Comparison of ENCODE assay signal across 9 cellular contexts in the genomic region with DNA sequence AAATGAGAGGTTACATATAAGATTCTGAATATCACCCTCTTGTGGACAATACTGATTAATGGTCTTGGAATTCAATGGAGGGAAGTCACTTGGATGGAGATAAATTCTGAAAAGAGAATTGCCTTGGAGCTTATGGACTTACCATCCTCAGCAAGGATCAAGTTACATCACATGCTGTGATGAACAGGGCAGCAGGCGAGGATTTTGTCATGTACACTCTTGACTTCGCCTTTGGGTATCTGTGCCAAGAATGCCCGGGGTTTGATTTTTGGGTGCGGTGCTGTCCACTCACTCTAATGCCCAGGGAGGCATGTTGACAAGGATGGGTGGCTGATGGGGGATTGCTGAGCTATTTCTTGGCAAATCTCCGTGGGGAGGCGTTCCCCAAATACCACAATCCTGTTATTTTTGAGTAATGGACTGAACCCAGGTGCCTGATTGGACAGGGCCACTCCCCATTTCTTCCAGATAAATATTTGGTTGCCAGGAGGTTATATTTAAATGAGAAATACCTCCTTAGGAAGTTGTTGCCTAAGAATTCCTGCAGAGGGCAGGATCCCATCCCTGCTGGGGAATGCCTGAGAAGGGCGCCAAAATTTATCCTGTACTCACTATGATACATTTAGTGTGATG.
DNase-seq lines count a peak whose midpoint lies in the region; ATAC-seq and TF ChIP-seq lines count a peak whose summit lies in the region.
"Had no signal": no experiment of that assay in that cellular context is flagged by ENCODE, and none has a peak within 500 bp of the region (broad histone marks: within the 10 kb centered on the region; RNA-seq: fewer than 3 reads in every experiment).

No MANE protein-coding gene starts in this region.

- no peak for TF ChIP-seq POLR2A in thyroid gland (IDR thresholded peaks at IDR 0.05)

- H3K9me3 ChIP-seq in fibroblast of lung (ENCODE audit: control insufficient read depth, insufficient read depth, low read depth, low read length) (no peaks in the 10 kb centered on the region), thyroid gland (no peaks in the 10 kb centered on the region)

- H2AFZ ChIP-seq in fibroblast of lung (ENCODE audit: low read length) = no peak overlapping the region

- no peaks in the 10 kb centered on the region for H3K79me2 ChIP-seq in fibroblast of lung (ENCODE audit: control insufficient read depth, insufficient read depth, low read length)

- H3K27me3 ChIP-seq in fibroblast of lung (ENCODE audit: control insufficient read depth, insufficient read depth, low read length) (no peaks in the 10 kb centered on the region), thyroid gland (no peaks in the 10 kb centered on the region)

- no peak overlapping the region for H3K4me2 ChIP-seq in fibroblast of lung (ENCODE audit: extremely low read depth, insufficient read depth, low read length)

- DNase-seq in SIG-M5 treated with dmso at 0.1 percent for 504 hours (lab: John Stamatoyannopoulos, UW; ENCODE audit: unreplicated experiment) (peak; percentile 37), SIG-M5 (lab: John Stamatoyannopoulos, UW) (no peak), NCI-H524 treated with DMSO at 0.1 percent for 48 hours (lab: John Stamatoyannopoulos, UW) (peak; percentile 63), fibroblast of lung (ENCODE audit: low read depth in 2 of 2) (peak; percentile 8 to 38), thyroid gland (peak; percentile 44 to 65), DMS153 (lab: John Stamatoyannopoulos, UW) (no peak), NCI-H510A treated with DMSO at 0.1 percent for 48 hours (lab: John Stamatoyannopoulos, UW) (no peak)
- DNase-seq: activated CD8-positive, alpha-beta memory T cell treated with anti-CD3 and anti-CD28 coated beads, Interleukin-2, amount 10 ng/mL, durations not matched to agents 7 days and 5 days had no signal

- H3K4me3 ChIP-seq in fibroblast of lung (replicated peaks in 1 of 4; ENCODE audit: control extremely low read depth in 1 of 4, insufficient read depth in 1 of 4, low read depth in 3 of 4, low read length in 4 of 4) (no peak overlapping the region), thyroid gland (replicated peaks in 1 of 3) (no peak overlapping the region)

- H4K20me1 ChIP-seq in fibroblast of lung (ENCODE audit: control insufficient read depth, extremely low read depth, insufficient read depth, low read length) = no peaks in the 10 kb centered on the region

- no peaks in the 10 kb centered on the region for H3K36me3 ChIP-seq in fibroblast of lung (ENCODE audit: control insufficient read depth, insufficient read depth, low read length)
- no peaks in the 10 kb centered on the region for H3K36me3 ChIP-seq in thyroid gland

- no peak overlapping the region for H3K27ac ChIP-seq in fibroblast of lung (ENCODE audit: insufficient read depth, low read length)
- H3K27ac ChIP-seq in thyroid gland = no peak overlapping the region

- intact Hi-C loops in thyroid gland (cut with DNase I) = no loop called here

- 57 to 68% methylated on average over 7 of the region's 7 CpGs for WGBS in thyroid gland, 2 donors

- peak; percentile 14 to 35 for TF ChIP-seq CTCF in fibroblast of lung (conservative IDR thresholded peaks at IDR 0.05 in 1 of 2, IDR thresholded peaks at IDR 0.05 in 1 of 2; ENCODE audit: low read depth in 1 of 2, low read length in 2 of 2)
- peak in 4 of 6 experiments; percentile 34 to 48 (median 39) for TF ChIP-seq CTCF in thyroid gland (IDR thresholded peaks at IDR 0.05)

- no peak for ATAC-seq in GM21381 (IDR thresholded peaks at IDR 0.05; ENCODE audit: unreplicated experiment)
- ATAC-seq: activated CD8-positive, alpha-beta memory T cell treated with anti-CD3 and anti-CD28 coated beads, Interleukin-2, amount 10 ng/mL, durations not matched to agents 7 days and 5 days had no signal

- no peak overlapping the region for H3K9ac ChIP-seq in fibroblast of lung (ENCODE audit: insufficient read depth, low read length)

- H3K4me1 ChIP-seq in fibroblast of lung (ENCODE audit: control insufficient read depth, extremely low read depth, insufficient read depth, low read length) (no peaks in the 10 kb centered on the region), thyroid gland (peaks cover 0 to 5% of the 10 kb centered on the region in 2 donors)

Comparison
In these comparisons a context has a peak if more than half of its experiments do, and no peak if none do; other contexts are left out.
1. DNase-seq: peak in SIG-M5 treated with dmso at 0.1 percent for 504 hours (single experiment), NCI-H524 treated with DMSO at 0.1 percent for 48 hours (single experiment), fibroblast of lung (2 of 2) and thyroid gland (2 of 2); none in SIG-M5 (single experiment), DMS153 (single experiment) and NCI-H510A treated with DMSO at 0.1 percent for 48 hours (single experiment).